In the genomic region with DNA sequence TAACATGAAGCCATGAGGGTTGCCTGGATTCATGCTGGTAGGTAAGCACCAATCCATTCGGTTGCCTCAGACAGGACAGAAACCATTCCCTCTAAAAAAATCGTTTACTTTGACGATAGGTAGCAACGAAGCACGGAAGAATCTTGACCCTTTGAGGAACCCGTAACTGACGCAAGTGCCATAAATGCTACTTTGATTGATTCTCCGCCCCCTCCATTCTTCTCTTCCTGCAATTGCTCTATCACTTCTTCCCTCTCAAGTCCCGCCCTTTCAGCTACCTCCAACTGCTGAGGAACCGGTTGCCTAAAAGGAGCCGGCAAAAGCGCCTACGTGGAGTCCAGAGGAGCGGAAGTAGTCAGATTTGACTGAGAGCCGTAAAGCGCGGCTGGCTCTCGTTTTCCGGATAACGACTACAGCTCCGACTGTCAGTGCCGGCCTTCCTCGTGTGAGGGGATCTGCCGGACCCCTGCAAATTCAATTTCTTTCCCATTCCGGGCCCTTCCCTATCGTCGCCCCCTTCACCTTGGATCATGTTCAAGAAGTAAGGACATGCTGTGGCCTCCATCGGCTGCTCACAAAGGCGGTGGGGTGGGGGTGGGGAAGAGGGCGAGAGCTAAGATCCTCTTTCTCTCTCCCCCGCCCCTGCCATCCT, we compare ENCODE assay signal across 8 cellular contexts. TPM values are rescaled to one million over a fixed set of nuclear protein-coding genes. Genes with fewer than 3 reads are reported as not detected.
DNase-seq lines count a peak whose midpoint lies in the region; ATAC-seq and TF ChIP-seq lines count a peak whose summit lies in the region.

A gene with protein sequence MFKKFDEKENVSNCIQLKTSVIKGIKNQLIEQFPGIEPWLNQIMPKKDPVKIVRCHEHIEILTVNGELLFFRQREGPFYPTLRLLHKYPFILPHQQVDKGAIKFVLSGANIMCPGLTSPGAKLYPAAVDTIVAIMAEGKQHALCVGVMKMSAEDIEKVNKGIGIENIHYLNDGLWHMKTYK (plus strand): TSS at position 395 of the 652 bp plus-strand sequence. CDS start 136 bp downstream, at position 531.

- H3K9me3 ChIP-seq in GM23248 (ENCODE audit: low read depth) (no peaks in the 10 kb centered on the region), RWPE2 (ENCODE audit: severe bottlenecking) (no peaks in the 10 kb centered on the region)

- DNase-seq in Daoy (ENCODE audit: low read depth) = peak; percentile 91
- peak; percentile 95 for DNase-seq in GM23248
- peak; percentile 93 for DNase-seq in LHCN-M2 (ENCODE audit: low read depth)
- DNase-seq in RWPE2 (ENCODE audit: low spot score) = peak; percentile 83
- peak; percentile 79 for DNase-seq in activated T-helper 2 cell treated with anti-CD3 and anti-CD28 coated beads, Interferon-gamma antibody, Interleukin-2, Interleukin-4, amounts not matched to agents 10 μg/mL and 5 μg/mL and 100 μg/mL, durations not matched to agents 14 hours and 24 hours and 36 hours (ENCODE audit: low spot score)
- peak; percentile 97 for DNase-seq in fibroblast of pulmonary artery (ENCODE audit: low read depth)
- DNase-seq in natural killer cell treated with Interleukin-12 subunit alpha and Interleukin-12 subunit beta and Interleukin-15 and Interleukin-18, amount 100 ng/mL, for 72 hours (ENCODE audit: low spot score) = peak; percentile 88
- DNase-seq in stimulated activated naive CD8-positive, alpha-beta T cell treated with anti-CD3 and anti-CD28 coated beads, Interleukin-15, Interleukin-2, amounts not matched to agents 100 U/mL and 50 U/mL, for 24 hours = peak; percentile 73

- peak within 1 kb of the TSS; percentile 99 for H3K27ac ChIP-seq in GM23248
- H3K27ac ChIP-seq in RWPE2 (ENCODE audit: poor library complexity, severe bottlenecking) = peak within 1 kb of the TSS; percentile 79

- H4K20me1 ChIP-seq in GM23248 (ENCODE audit: insufficient read depth) = no peaks in the 10 kb centered on the region

- H3K27me3 ChIP-seq in GM23248 (replicated peaks; ENCODE audit: insufficient read depth) = no peaks in the 10 kb centered on the region
- H3K27me3 ChIP-seq in RWPE2 (ENCODE audit: insufficient read depth, poor library complexity, severe bottlenecking) = no peaks in the 10 kb centered on the region

- H3K9me2 ChIP-seq in GM23248 (ENCODE audit: insufficient read depth) = no peaks in the 10 kb centered on the region

- peak within 1 kb of the TSS; percentile 96 for H3K4me2 ChIP-seq in GM23248 (ENCODE audit: unreplicated experiment)

- H3K36me3 Mint-ChIP-seq in activated T-helper 2 cell treated with anti-CD3 and anti-CD28 coated beads, Interferon-gamma antibody, Interleukin-2, Interleukin-4, amounts not matched to agents 10 μg/mL and 5 μg/mL and 100 μg/mL, durations not matched to agents 14 hours and 24 hours and 36 hours (ENCODE audit: low read depth) = peaks cover 20% of the 10 kb centered on the region
- H3K36me3 Mint-ChIP-seq in natural killer cell treated with Interleukin-12 subunit alpha and Interleukin-12 subunit beta and Interleukin-15 and Interleukin-18, amount 100 ng/mL, for 72 hours = peaks cover 8% of the 10 kb centered on the region

- ATAC-seq in RWPE2 (ENCODE audit: low read depth) = peak; percentile 96
- ATAC-seq in natural killer cell treated with Interleukin-12 subunit alpha and Interleukin-12 subunit beta and Interleukin-15 and Interleukin-18, amount 100 ng/mL, for 72 hours = peak; percentile 96 to 98
- ATAC-seq in stimulated activated naive CD8-positive, alpha-beta T cell treated with anti-CD3 and anti-CD28 coated beads, Interleukin-15, Interleukin-2, amounts not matched to agents 100 U/mL and 50 U/mL, for 24 hours = peak; percentile 98

- in situ Hi-C loops in GM23248 (cut with MboI) = no loop called here

- no peaks in the 10 kb centered on the region for H3F3A ChIP-seq in GM23248 (ENCODE audit: insufficient read depth)

- H3K4me3 Mint-ChIP-seq in activated T-helper 2 cell treated with anti-CD3 and anti-CD28 coated beads, Interferon-gamma antibody, Interleukin-2, Interleukin-4, amounts not matched to agents 10 μg/mL and 5 μg/mL and 100 μg/mL, durations not matched to agents 14 hours and 24 hours and 36 hours (ENCODE audit: low read depth) = peak within 1 kb of the TSS; percentile 97
- H3K4me3 Mint-ChIP-seq in natural killer cell treated with Interleukin-12 subunit alpha and Interleukin-12 subunit beta and Interleukin-15 and Interleukin-18, amount 100 ng/mL, for 72 hours = peak within 1 kb of the TSS; percentile 100

- peaks cover 9% of the 10 kb centered on the region for H3K4me1 Mint-ChIP-seq in activated T-helper 2 cell treated with anti-CD3 and anti-CD28 coated beads, Interferon-gamma antibody, Interleukin-2, Interleukin-4, amounts not matched to agents 10 μg/mL and 5 μg/mL and 100 μg/mL, durations not matched to agents 14 hours and 24 hours and 36 hours (ENCODE audit: low read depth)
- H3K4me1 Mint-ChIP-seq in natural killer cell treated with Interleukin-12 subunit alpha and Interleukin-12 subunit beta and Interleukin-15 and Interleukin-18, amount 100 ng/mL, for 72 hours (ENCODE audit: low read depth in 2 of 2) = peaks cover 4 to 9% of the 10 kb centered on the region in 2 donors

- H3K9ac ChIP-seq in GM23248 = peak within 1 kb of the TSS; percentile 100

- 1 to 3% methylated on average over 10 to 31 of the region's 31 CpGs for WGBS in GM23248 (ENCODE audit: low coverage in 1 of 2, low lambda C conversion rate in 2 of 2, missing lambda C conversion rate in 2 of 2), 2 experiments

- H3K4me1 ChIP-seq in GM23248 (ENCODE audit: insufficient read depth) = peaks cover 10% of the 10 kb centered on the region
- H3K4me1 ChIP-seq in RWPE2 (ENCODE audit: insufficient read depth, poor library complexity, severe bottlenecking) = peaks cover 8% of the 10 kb centered on the region

- intact Hi-C loops in activated T-helper 2 cell treated with anti-CD3 and anti-CD28 coated beads, Interferon-gamma antibody, Interleukin-2, Interleukin-4, amounts not matched to agents 10 μg/mL and 5 μg/mL and 100 μg/mL, durations not matched to agents 14 hours and 24 hours and 36 hours (cut with micrococcal nuclease) = loop anchor here (1.0 to 5.0 kb wide), 3 partner anchors 24 to 107 kb away; no protein-coding TSS in a partner anchor

- TF ChIP-seq CTCF in RWPE2 (IDR thresholded peaks at IDR 0.05; ENCODE audit: poor library complexity, severe bottlenecking) (no peak), fibroblast of pulmonary artery (IDR thresholded peaks at IDR 0.05; ENCODE audit: low read length, missing control alignments) (no peak)

- peak within 1 kb of the TSS; percentile 97 for H3K4me3 ChIP-seq in GM23248
- peak within 1 kb of the TSS; percentile 58 for H3K4me3 ChIP-seq in RWPE2 (ENCODE audit: severe bottlenecking)
- H3K4me3 ChIP-seq in fibroblast of pulmonary artery (replicated peaks; ENCODE audit: low read depth, low read length) = peak within 1 kb of the TSS; percentile 69

- no peaks in the 10 kb centered on the region; the same call in 1 of the 2 replicates for H3K36me3 ChIP-seq in GM23248 (ENCODE audit: low read depth)
- H3K36me3 ChIP-seq in RWPE2 (ENCODE audit: low read depth) = peaks cover 26% of the 10 kb centered on the region

- H3K79me2 ChIP-seq in GM23248 (ENCODE audit: insufficient read depth) = peaks cover 46% of the 10 kb centered on the region

- peaks cover 3% of the 10 kb centered on the region for H3K27me3 Mint-ChIP-seq in activated T-helper 2 cell treated with anti-CD3 and anti-CD28 coated beads, Interferon-gamma antibody, Interleukin-2, Interleukin-4, amounts not matched to agents 10 μg/mL and 5 μg/mL and 100 μg/mL, durations not matched to agents 14 hours and 24 hours and 36 hours (ENCODE audit: low read depth)
- no peaks in the 10 kb centered on the region for H3K27me3 Mint-ChIP-seq in natural killer cell treated with Interleukin-12 subunit alpha and Interleukin-12 subunit beta and Interleukin-15 and Interleukin-18, amount 100 ng/mL, for 72 hours

- H2AFZ ChIP-seq in GM23248 = peak within 1 kb of the TSS; percentile 79

- peak within 1 kb of the TSS; percentile 98 for H3K27ac Mint-ChIP-seq in activated T-helper 2 cell treated with anti-CD3 and anti-CD28 coated beads, Interferon-gamma antibody, Interleukin-2, Interleukin-4, amounts not matched to agents 10 μg/mL and 5 μg/mL and 100 μg/mL, durations not matched to agents 14 hours and 24 hours and 36 hours
- peak within 1 kb of the TSS; percentile 97 to 100 for H3K27ac Mint-ChIP-seq in natural killer cell treated with Interleukin-12 subunit alpha and Interleukin-12 subunit beta and Interleukin-15 and Interleukin-18, amount 100 ng/mL, for 72 hours

- no peaks in the 10 kb centered on the region for H3K9me3 Mint-ChIP-seq in activated T-helper 2 cell treated with anti-CD3 and anti-CD28 coated beads, Interferon-gamma antibody, Interleukin-2, Interleukin-4, amounts not matched to agents 10 μg/mL and 5 μg/mL and 100 μg/mL, durations not matched to agents 14 hours and 24 hours and 36 hours
- H3K9me3 Mint-ChIP-seq in natural killer cell treated with Interleukin-12 subunit alpha and Interleukin-12 subunit beta and Interleukin-15 and Interleukin-18, amount 100 ng/mL, for 72 hours = no peaks in the 10 kb centered on the region

RNA-seq across cellular contexts. Expression of the gene that starts here (rescaled TPM):
- total RNA-seq in Daoy (2014; rRNA removed; shearing (Covaris generic)) = 81.7 and 88.3 TPM in 2 replicates
- total RNA-seq in GM23248 (2014; rRNA removed; shearing (Covaris generic)) = 41.2 and 54.9 TPM in 2 replicates
- polyA plus RNA-seq in GM23248 (2016; fragmentation: Nextera tagmentation; extraction: Ambion mirVana) = 106 and 113 TPM in 2 replicates
- 58.8 and 59.4 TPM in 2 replicates for total RNA-seq in LHCN-M2 (2014; rRNA removed)
- polyA plus RNA-seq in LHCN-M2 (2012) = 84.5 TPM
- 66.3 and 68.7 TPM in 2 replicates for total RNA-seq in activated T-helper 2 cell treated with anti-CD3 and anti-CD28 coated beads, Interferon-gamma antibody, Interleukin-2, Interleukin-4, amounts not matched to agents 10 μg/mL and 5 μg/mL and 100 μg/mL, durations not matched to agents 14 hours and 24 hours and 36 hours
- total RNA-seq in natural killer cell treated with Interleukin-12 subunit alpha and Interleukin-12 subunit beta and Interleukin-15 and Interleukin-18, amount 100 ng/mL, for 72 hours = 10 to 100 TPM; 47.8 to 58.5 TPM

Comparison
In these comparisons a context has a peak if more than half of its experiments do, and no peak if none do; other contexts are left out.
1. Peak in every context shown above with its lines: DNase-seq, ATAC-seq, H3K4me3 ChIP-seq and H3K27ac ChIP-seq.